ENCODE assay signal across 1 cellular context in genomic region chr11:535519-536454, GRCh38.
TF ChIP-seq lines count a peak whose summit lies in the region.

TSS of gene HRAS (minus strand) at chr11:535576.

TF ChIP-seq in SK-N-SH, 30 proteins besides CTCF, POLR2A, EP300 and RAD21 (continued from another document):
- no peak for TF ChIP-seq USF1 (IDR thresholded peaks at IDR 0.05; ENCODE audit: borderline replicate concordance, low read depth)
- TF ChIP-seq FOXJ3 (CRISPR knock-in tag; IDR thresholded peaks at IDR 0.05): 0 out of 2 replicates have a peak, but pooled peaks have one; percentile 17
- TF ChIP-seq EZH2phosphoT487 (IDR thresholded peaks at IDR 0.05; ENCODE audit: borderline replicate concordance, low read depth): no peak
- no peak for TF ChIP-seq FOXM1 (IDR thresholded peaks at IDR 0.05; ENCODE audit: low read depth)
- no peak for TF ChIP-seq MXI1 (IDR thresholded peaks at IDR 0.05; ENCODE audit: low read depth, low read length)
- TF ChIP-seq POLR2AphosphoS5 (IDR thresholded peaks at IDR 0.05; ENCODE audit: low read depth, low read length): peak; percentile 90
- no peak for TF ChIP-seq ZBTB33 (IDR thresholded peaks at IDR 0.05; ENCODE audit: borderline replicate concordance, low read depth)
- TF ChIP-seq GATA2 (CRISPR knock-in tag; IDR thresholded peaks at IDR 0.05): no peak
- no peak for TF ChIP-seq RCOR1 (IDR thresholded peaks at IDR 0.05; ENCODE audit: low read length)
